1 cellular context compared by ENCODE assay signal in genomic region chr22:43088979-43089717, GRCh38.
TF ChIP-seq lines count a peak whose summit lies in the region.

TSS of gene TTLL1 (minus strand) at chr22:43089391. CDS start at chr22:43075586, 13,805 bp downstream.

TF ChIP-seq in WTC11, 78 proteins besides CTCF, POLR2A, EP300 and RAD21 (continued from another document):
- TF ChIP-seq ARID4B (CRISPR knock-in tag; IDR thresholded peaks at IDR 0.05; ENCODE audit: borderline replicate concordance), result no peak; the same call in 1 of the 2 replicates
- no peak for TF ChIP-seq SOX15 (CRISPR knock-in tag; IDR thresholded peaks at IDR 0.05)
- peak; percentile 92 for TF ChIP-seq ETV6 (CRISPR knock-in tag; IDR thresholded peaks at IDR 0.05)
- TF ChIP-seq MXD4 (CRISPR knock-in tag; IDR thresholded peaks at IDR 0.05; ENCODE audit: borderline replicate concordance), result no peak
- no peak for TF ChIP-seq MLX (CRISPR knock-in tag; IDR thresholded peaks at IDR 0.05)
- no peak for TF ChIP-seq ERG (CRISPR knock-in tag; IDR thresholded peaks at IDR 0.05)
- TF ChIP-seq PRDM15 (CRISPR knock-in tag; IDR thresholded peaks at IDR 0.05), result peak; percentile 37; the same call in 1 of the 2 replicates
- TF ChIP-seq SP1 (CRISPR knock-in tag; conservative IDR thresholded peaks at IDR 0.05), result peak; percentile 89
- no peak for TF ChIP-seq TP53 (CRISPR knock-in tag; IDR thresholded peaks at IDR 0.05)
- no peak for TF ChIP-seq OVOL2 (CRISPR knock-in tag; IDR thresholded peaks at IDR 0.05; ENCODE audit: borderline replicate concordance)
- TF ChIP-seq PREB (CRISPR knock-in tag; IDR thresholded peaks at IDR 0.05; ENCODE audit: borderline replicate concordance), result no peak
- no peak for TF ChIP-seq ZNF138 (CRISPR knock-in tag; conservative IDR thresholded peaks at IDR 0.05)
- peak; percentile 99 for TF ChIP-seq NR2C2 (CRISPR knock-in tag; IDR thresholded peaks at IDR 0.05)
- TF ChIP-seq CBFB (CRISPR knock-in tag; IDR thresholded peaks at IDR 0.05; ENCODE audit: low read depth), result 0 out of 2 replicates have a peak, but pooled peaks have one; percentile 73
- no peak for TF ChIP-seq ZNF416 (CRISPR knock-in tag; IDR thresholded peaks at IDR 0.05)
- TF ChIP-seq ZNF317 (CRISPR knock-in tag; IDR thresholded peaks at IDR 0.05; ENCODE audit: borderline replicate concordance, low read depth), result no peak
- TF ChIP-seq IRF1 (CRISPR knock-in tag; IDR thresholded peaks at IDR 0.05), result no peak
- TF ChIP-seq NFYB (CRISPR knock-in tag; conservative IDR thresholded peaks at IDR 0.05; ENCODE audit: low read depth), result no peak
- TF ChIP-seq TEAD1 (CRISPR knock-in tag; IDR thresholded peaks at IDR 0.05), result peak; percentile 61; the same call in 1 of the 2 replicates
- TF ChIP-seq CREM (CRISPR knock-in tag; IDR thresholded peaks at IDR 0.05), result 0 out of 2 replicates have a peak, but pooled peaks have one; percentile 64
- TF ChIP-seq GTF2I (CRISPR knock-in tag; conservative IDR thresholded peaks at IDR 0.05), result no peak
- TF ChIP-seq ZNF263 (CRISPR knock-in tag; IDR thresholded peaks at IDR 0.05; ENCODE audit: low read depth), result no peak
- TF ChIP-seq E2F4 (CRISPR knock-in tag; IDR thresholded peaks at IDR 0.05; ENCODE audit: borderline replicate concordance, low read depth), result no peak
- TF ChIP-seq ZNF121 (CRISPR knock-in tag; IDR thresholded peaks at IDR 0.05), result no peak
- no peak for TF ChIP-seq ATF2 (CRISPR knock-in tag; IDR thresholded peaks at IDR 0.05; ENCODE audit: borderline replicate concordance, low read depth)
- TF ChIP-seq USF1 (CRISPR knock-in tag; IDR thresholded peaks at IDR 0.05), result no peak
- TF ChIP-seq GABPB1 (CRISPR knock-in tag; IDR thresholded peaks at IDR 0.05), result peak; percentile 59; the same call in 1 of the 2 replicates
- TF ChIP-seq ATF1 (CRISPR knock-in tag; IDR thresholded peaks at IDR 0.05), result no peak
- TF ChIP-seq GRHL2 (CRISPR knock-in tag; IDR thresholded peaks at IDR 0.05; ENCODE audit: insufficient replicate concordance, severe bottlenecking), result no peak
- peak; percentile 69; the same call in 1 of the 2 replicates for TF ChIP-seq FOXP4 (CRISPR knock-in tag; IDR thresholded peaks at IDR 0.05)
- TF ChIP-seq NR3C1 (CRISPR knock-in tag; conservative IDR thresholded peaks at IDR 0.05; ENCODE audit: low read depth), result no peak
- no peak for TF ChIP-seq EMX1 (CRISPR knock-in tag; IDR thresholded peaks at IDR 0.05)
- TF ChIP-seq SMAD4 (CRISPR knock-in tag; IDR thresholded peaks at IDR 0.05), result no peak
TF ChIP-seq in WTC11: peak in this region for 21.
